ENCODE assay signal across 9 cellular contexts in the genomic region with DNA sequence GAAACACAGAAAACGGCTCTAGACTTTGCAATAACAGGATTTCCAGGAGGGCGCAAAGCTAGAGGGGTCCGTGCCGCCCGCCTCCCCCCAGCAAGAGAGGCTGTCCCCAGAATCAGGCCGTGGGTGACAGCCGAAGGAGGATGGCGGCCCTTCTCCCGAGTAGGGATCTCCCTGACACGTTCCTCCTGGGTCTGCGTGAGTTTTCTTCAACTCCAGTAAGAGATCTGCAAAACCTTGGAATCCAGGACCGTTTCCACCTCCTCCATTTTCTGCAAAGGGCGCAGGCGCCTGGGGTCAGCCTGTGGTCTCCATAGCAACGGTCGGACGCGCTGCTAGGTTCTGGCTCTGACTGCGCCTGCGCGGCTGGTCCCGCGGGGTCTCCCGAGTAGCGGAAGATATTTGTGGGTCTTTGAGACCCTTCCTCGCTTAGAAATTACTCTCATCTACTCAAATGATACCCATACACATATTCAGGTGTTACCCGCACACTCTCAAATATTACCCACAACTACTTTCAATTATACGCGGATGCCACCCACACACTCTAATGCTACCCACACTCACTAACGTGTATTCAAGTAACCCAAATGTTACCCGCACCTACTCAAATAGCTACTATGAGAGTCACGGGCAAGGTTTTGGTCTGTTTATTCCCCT. TPM values are rescaled to one million over a fixed set of nuclear protein-coding genes. Genes with fewer than 3 reads are reported as not detected.
DNase-seq lines count a peak whose midpoint lies in the region; ATAC-seq and TF ChIP-seq lines count a peak whose summit lies in the region.
"Had no signal": no experiment of that assay in that cellular context is flagged by ENCODE, and none has a peak within 500 bp of the region (broad histone marks: within the 10 kb centered on the region; RNA-seq: fewer than 3 reads in every experiment).

No MANE protein-coding gene starts in this region.

- H3K27ac ChIP-seq in psoas muscle = no peak overlapping the region
- H3K27ac ChIP-seq: C4-2B had no signal

- DNase-seq in NCI-H2081 (lab: John Stamatoyannopoulos, UW) (peak; percentile 12 to 14), NCI-H2081 treated with DMSO at 0.1 percent for 48 hours (lab: John Stamatoyannopoulos, UW) (no peak), NCI-H460 (ENCODE audit: extremely low read depth, low read depth) (peak; percentile 65), anterior cingulate cortex (lab: John Stamatoyannopoulos, UW) (peak in 55 of 58 donors; percentile 8 to 89 (median 71)), hippocampal formation (lab: John Stamatoyannopoulos, UW) (peak; percentile 50 to 74), psoas muscle (peak; percentile 73 to 85)

- H3K4me1 ChIP-seq in psoas muscle = no peaks in the 10 kb centered on the region

- no peak for TF ChIP-seq CTCF in psoas muscle (IDR thresholded peaks at IDR 0.05)

- H3K4me3 ChIP-seq in psoas muscle = peak overlapping the region; percentile 62

- no peaks in the 10 kb centered on the region for H3K36me3 ChIP-seq in psoas muscle (ENCODE audit: insufficient read depth in 1 of 2, low read depth in 1 of 2)

- peak in 2 of 4 donors; percentile 58 to 69 for ATAC-seq in psoas muscle
- no peak for ATAC-seq in HG02623 (IDR thresholded peaks at IDR 0.05; ENCODE audit: unreplicated experiment)
- ATAC-seq in GM21526 (IDR thresholded peaks at IDR 0.05; ENCODE audit: low FRiP score, unreplicated experiment) = no peak

- H3K27me3 ChIP-seq in psoas muscle (ENCODE audit: insufficient read depth in 3 of 3, low read length in 2 of 3) = peaks cover 0 to 61% (median 16%) of the 10 kb centered on the region in 3 donors

- no peaks in the 10 kb centered on the region for H3K9me3 ChIP-seq in psoas muscle

- intact Hi-C loops in psoas muscle (cut with DNase I) = no loop called here

- WGBS in psoas muscle, 3 donors = 3 to 11% (median 5%) methylated on average over 32 of the region's 32 CpGs

RNA-seq across cellular contexts. Expression of a gene that starts 2.1 kb away (rescaled TPM):
- not detected in 2 replicates for total RNA-seq in NCI-H460 (2014; rRNA removed; shearing (Covaris generic))
- polyA plus RNA-seq in NCI-H460 (2014; cell fraction: nucleus; rRNA removed) = 0.12 TPM in 1 of 2 replicates, not detected in the other
- total RNA-seq in psoas muscle = not detected
- under 1 TPM in 1 of 3 donors, not detected in 2; 0.01 TPM for polyA plus RNA-seq in psoas muscle

RNA-seq across cellular contexts. Expression of a gene that starts 13.3 kb away (rescaled TPM):
- total RNA-seq in NCI-H460 (2014; rRNA removed; shearing (Covaris generic)) = not detected in 2 replicates
- not detected in 2 replicates for polyA plus RNA-seq in NCI-H460 (2014; cell fraction: nucleus; rRNA removed)
- total RNA-seq in psoas muscle = 1 to 10 TPM; 1.1 to 7.0 (median 2.4) TPM
- polyA plus RNA-seq in psoas muscle = 1 to 10 TPM in 1 of 3 donors, under 1 TPM in 2; 0.51 to 1.6 (median 0.84) TPM

RNA-seq across cellular contexts. Expression of a gene that starts 44.7 kb away (rescaled TPM):
- not detected in 2 replicates for total RNA-seq in NCI-H460 (2014; rRNA removed; shearing (Covaris generic))
- polyA plus RNA-seq in NCI-H460 (2014; cell fraction: nucleus; rRNA removed) = not detected in 2 replicates
- total RNA-seq in psoas muscle = 1 to 10 TPM in 2 of 4 donors, under 1 TPM in 2; 0.48 to 3.8 (median 1.5) TPM
- polyA plus RNA-seq in psoas muscle = 1 to 10 TPM in 1 of 3 donors, under 1 TPM in 2; 0.11 to 2.2 (median 0.38) TPM
